Comparison of ENCODE assay signal across 23 cellular contexts in the genomic region with DNA sequence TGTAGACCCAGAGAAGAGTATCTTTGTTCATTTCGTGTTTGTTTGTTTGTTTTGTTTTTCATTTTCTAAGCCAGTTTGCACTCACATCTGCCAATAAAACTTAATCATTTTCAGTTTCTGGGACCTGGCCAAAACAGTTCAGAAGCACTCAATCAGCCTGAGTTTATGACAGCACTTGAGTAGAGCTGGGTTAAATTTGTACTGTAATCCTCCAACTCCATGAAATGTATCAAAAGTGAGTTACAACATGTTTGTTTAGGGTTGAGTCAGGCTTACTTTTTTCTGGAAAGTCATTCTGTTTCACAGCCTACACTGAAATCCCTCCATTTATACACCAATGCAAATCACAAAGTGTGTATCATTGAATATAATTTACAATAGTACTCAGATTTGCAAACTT.
"Had no signal": no experiment of that assay in that cellular context is flagged by ENCODE, and none has a peak within 500 bp of the region (broad histone marks: within the 10 kb centered on the region; RNA-seq: fewer than 3 reads in every experiment).

No MANE protein-coding gene starts in this region.

- H3K9me3 Mint-ChIP-seq: dendritic cell treated with granulocyte-macrophage colony-stimulating factor and Interleukin-4, amounts not matched to agents 40 ng/mL and 50 ng/mL, for 4 days; memory B cell; naive B cell; neural crest cell had no signal

- H3K36me3 Mint-ChIP-seq: activated naive CD4-positive, alpha-beta T cell treated with anti-CD3 and anti-CD28 coated beads, Interleukin-2, amount 50 U/mL, for 24 hours; memory B cell; naive B cell had no signal

- H3K4me3 ChIP-seq: adrenal gland, esophagus squamous epithelium, heart right ventricle, mucosa of descending colon, prostate gland, skin epidermis, tibial nerve had no signal

- DNase-seq: activated CD4-positive, alpha-beta T cell treated with anti-CD3 and anti-CD28 coated beads for 1 hour; activated CD4-positive, alpha-beta T cell treated with anti-CD3 and anti-CD28 coated beads, Interleukin-2, amount 50 U/mL, for 4 hours; activated effector memory CD4-positive, alpha-beta T cell treated with anti-CD3 and anti-CD28 coated beads, Interleukin-2, amount 50 U/mL, for 16 hours; activated T-cell treated with anti-CD3 and anti-CD28 coated beads, Interleukin-2, amount 50 U/mL, for 72 hours; adrenal gland; effector CD8-positive, alpha-beta T cell; esophagus squamous epithelium; heart right ventricle; left ventricle myocardium superior; mucosa of descending colon; naive B cell; right cardiac atrium; stimulated activated naive CD8-positive, alpha-beta T cell treated with anti-CD3 and anti-CD28 coated beads, Interleukin-15, Interleukin-2, amounts not matched to agents 100 U/mL and 50 U/mL, for 24 hours; substantia nigra; WERI-Rb-1 had no signal

- H3K27me3 Mint-ChIP-seq: activated naive CD4-positive, alpha-beta T cell treated with anti-CD3 and anti-CD28 coated beads, Interleukin-2, amount 50 U/mL, for 24 hours; dendritic cell treated with granulocyte-macrophage colony-stimulating factor and Interleukin-4, amounts not matched to agents 40 ng/mL and 50 ng/mL, for 4 days; memory B cell; naive B cell had no signal

- H3K4me3 Mint-ChIP-seq: activated naive CD4-positive, alpha-beta T cell treated with anti-CD3 and anti-CD28 coated beads, Interleukin-2, amount 50 U/mL, for 24 hours; activated T-cell treated with anti-CD3 and anti-CD28 coated beads, Interleukin-2, amount 50 U/mL, for 72 hours; dendritic cell treated with granulocyte-macrophage colony-stimulating factor and Interleukin-4, amounts not matched to agents 40 ng/mL and 50 ng/mL, for 4 days; memory B cell; naive B cell; neural crest cell had no signal

- H3K36me3 ChIP-seq: adrenal gland, esophagus squamous epithelium, heart right ventricle, prostate gland, tibial nerve, WERI-Rb-1 had no signal

- H3K27me3 ChIP-seq: adrenal gland, esophagus squamous epithelium, heart right ventricle, tibial nerve had no signal

- H3K27ac Mint-ChIP-seq: activated naive CD4-positive, alpha-beta T cell treated with anti-CD3 and anti-CD28 coated beads, Interleukin-2, amount 50 U/mL, for 24 hours; activated T-cell treated with anti-CD3 and anti-CD28 coated beads, Interleukin-2, amount 50 U/mL, for 72 hours; dendritic cell treated with granulocyte-macrophage colony-stimulating factor and Interleukin-4, amounts not matched to agents 40 ng/mL and 50 ng/mL, for 4 days; memory B cell; naive B cell had no signal

- H3K9me3 ChIP-seq: adrenal gland, esophagus squamous epithelium, heart right ventricle, mucosa of descending colon, prostate gland, tibial nerve had no signal

- H3K4me1 Mint-ChIP-seq: activated naive CD4-positive, alpha-beta T cell treated with anti-CD3 and anti-CD28 coated beads, Interleukin-2, amount 50 U/mL, for 24 hours; memory B cell; naive B cell; neural crest cell had no signal

- FAIRE-seq: urothelium cell line had no signal
